In genomic region chrX:147776988-147777387, GRCh38 we compare ENCODE assay signal across 9 cellular contexts.
"Had no signal": no experiment of that assay in that cellular context is flagged by ENCODE, and none has a peak within 500 bp of the region (broad histone marks: within the 10 kb centered on the region; RNA-seq: fewer than 3 reads in every experiment).

No MANE protein-coding gene starts in this region.

- H3K9me3 ChIP-seq: HAP-1 had no signal

- H3K4me3 ChIP-seq: GM23248, HAP-1, K562 had no signal

- H3K36me3 ChIP-seq: HAP-1 had no signal

- H3K4me1 ChIP-seq: HAP-1 had no signal

- ATAC-seq: HCT116, K562 had no signal

- DNase-seq: GM23248, GOT3, H7, HFFc6, IMR-90 had no signal

- FAIRE-seq: HTR-8/SVneo, K562 had no signal
